12 cellular contexts compared by ENCODE assay signal in the genomic region with DNA sequence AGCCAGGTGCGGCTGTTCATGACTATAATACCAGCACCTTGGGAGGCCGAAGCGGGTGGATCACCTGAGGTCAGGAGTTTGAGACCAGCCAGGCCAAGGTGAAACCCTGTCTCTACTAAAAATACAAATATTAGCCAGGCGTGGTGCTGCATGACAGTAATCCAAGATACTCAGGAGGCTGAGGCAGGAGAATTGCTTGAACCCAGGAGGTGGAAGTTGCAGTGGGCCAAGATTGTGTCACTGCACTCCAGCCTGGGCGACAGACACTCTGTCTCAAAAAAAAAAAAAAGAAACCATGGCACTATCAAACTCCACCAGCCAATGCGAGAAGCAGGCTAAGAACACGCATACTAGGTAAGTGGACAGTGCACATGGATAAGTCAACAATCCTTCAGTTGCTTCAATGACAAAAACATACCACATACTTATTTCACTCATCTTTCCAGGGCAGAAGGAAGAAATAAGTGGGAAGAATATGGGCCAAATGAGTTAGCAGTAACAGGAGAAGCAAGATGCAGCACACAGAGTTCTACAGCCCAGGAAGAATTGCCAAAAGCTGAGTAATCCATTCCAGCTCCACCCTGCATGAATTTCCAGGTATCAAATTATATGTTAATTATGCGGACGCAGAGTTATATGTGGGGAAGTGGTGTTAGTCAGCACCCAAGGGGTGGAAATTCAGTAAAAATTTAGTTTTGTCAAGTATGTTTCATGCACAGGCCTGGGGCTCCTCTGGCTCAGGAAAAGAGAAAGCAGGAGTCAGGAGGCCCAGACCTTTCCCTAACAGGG. TPM values are rescaled to one million over a fixed set of nuclear protein-coding genes. Genes with fewer than 3 reads are reported as not detected.
DNase-seq lines count a peak whose midpoint lies in the region; ATAC-seq and TF ChIP-seq lines count a peak whose summit lies in the region.
"Had no signal": no experiment of that assay in that cellular context is flagged by ENCODE, and none has a peak within 500 bp of the region (broad histone marks: within the 10 kb centered on the region; RNA-seq: fewer than 3 reads in every experiment).

No MANE protein-coding gene starts in this region.

- no peak overlapping the region for H3K4me3 Mint-ChIP-seq in stimulated activated naive CD8-positive, alpha-beta T cell treated with anti-CD3 and anti-CD28 coated beads, Interleukin-15, amount 100 ng/mL, for 72 hours
- H3K4me3 Mint-ChIP-seq in CD4-positive, alpha-beta memory T cell: no peak overlapping the region
- H3K4me3 Mint-ChIP-seq: activated naive CD8-positive, alpha-beta T cell had no signal

- H3K36me3 Mint-ChIP-seq in CD4-positive, alpha-beta memory T cell: no peaks in the 10 kb centered on the region
- H3K36me3 Mint-ChIP-seq: activated naive CD8-positive, alpha-beta T cell had no signal

- no peaks in the 10 kb centered on the region for H3K9me3 Mint-ChIP-seq in stimulated activated naive CD8-positive, alpha-beta T cell treated with anti-CD3 and anti-CD28 coated beads, Interleukin-15, amount 100 ng/mL, for 72 hours
- H3K9me3 Mint-ChIP-seq in CD4-positive, alpha-beta memory T cell: no peaks in the 10 kb centered on the region

- TF ChIP-seq CTCF in colonic mucosa (IDR thresholded peaks at IDR 0.05): no peak

- no peaks in the 10 kb centered on the region for H3K27me3 Mint-ChIP-seq in stimulated activated naive CD8-positive, alpha-beta T cell treated with anti-CD3 and anti-CD28 coated beads, Interleukin-15, amount 100 ng/mL, for 72 hours
- no peaks in the 10 kb centered on the region for H3K27me3 Mint-ChIP-seq in CD4-positive, alpha-beta memory T cell
- H3K27me3 Mint-ChIP-seq: activated naive CD8-positive, alpha-beta T cell had no signal

- H3K4me1 ChIP-seq in colonic mucosa (peaks cover 14% of the 10 kb centered on the region), mucosa of stomach (ENCODE audit: control insufficient read depth, insufficient read depth, low read length) (peaks cover 15% of the 10 kb centered on the region)
- no peaks in the 10 kb centered on the region for H3K4me1 ChIP-seq in CD4-positive, alpha-beta memory T cell (ENCODE audit: insufficient read depth, low read length)

- DNase-seq in stimulated activated naive CD8-positive, alpha-beta T cell treated with anti-CD3 and anti-CD28 coated beads, Interleukin-15, Interleukin-2, amounts not matched to agents 100 U/mL and 50 U/mL, for 24 hours: no peak
- no peak for DNase-seq in stimulated activated naive CD8-positive, alpha-beta T cell treated with anti-CD3 and anti-CD28 coated beads, Interleukin-15, amount 100 ng/mL, for 72 hours
- DNase-seq in colonic mucosa (no peak), CD1c-positive myeloid dendritic cell (ENCODE audit: extremely low spot score) (no peak), NCI-H345 treated with DMSO at 0.1 percent for 48 hours (lab: John Stamatoyannopoulos, UW; ENCODE audit: unreplicated experiment) (no peak)
- DNase-seq in CD4-positive, alpha-beta memory T cell: no peak
- DNase-seq: GOT3, NCI-H748 treated with DMSO at 0.1 percent for 48 hours had no signal

- H3K9me3 ChIP-seq in colonic mucosa (no peaks in the 10 kb centered on the region), mucosa of stomach (ENCODE audit: control insufficient read depth, low read length) (no peaks in the 10 kb centered on the region)
- no peaks in the 10 kb centered on the region for H3K9me3 ChIP-seq in CD4-positive, alpha-beta memory T cell (ENCODE audit: control insufficient read depth in 1 of 2, low read length in 2 of 2)
- H3K9me3 ChIP-seq: right lobe of liver had no signal

- CTCF ChIA-PET in CD4-positive, alpha-beta memory T cell (lab: Charles Lee; ENCODE audit: partially characterized antibody): no interaction called here

- H3K4me3 ChIP-seq in colonic mucosa: no peak overlapping the region
- no peak overlapping the region for H3K4me3 ChIP-seq in mucosa of stomach (ENCODE audit: low read length)
- H3K4me3 ChIP-seq in CD4-positive, alpha-beta memory T cell (ENCODE audit: low read length in 2 of 2): no peak overlapping the region
- H3K4me3 ChIP-seq: right lobe of liver had no signal

- intact Hi-C loops in colonic mucosa (cut with DNase I): no loop called here
- intact Hi-C loops in CD4-positive, alpha-beta memory T cell (cut with micrococcal nuclease): no loop called here

- H3K27me3 ChIP-seq in colonic mucosa (no peaks in the 10 kb centered on the region), mucosa of stomach (ENCODE audit: control insufficient read depth, insufficient read depth, low read length) (no peaks in the 10 kb centered on the region)
- H3K27me3 ChIP-seq in CD4-positive, alpha-beta memory T cell (ENCODE audit: insufficient read depth, low read length): no peaks in the 10 kb centered on the region
- H3K27me3 ChIP-seq: right lobe of liver had no signal

- H3K4me1 Mint-ChIP-seq in stimulated activated naive CD8-positive, alpha-beta T cell treated with anti-CD3 and anti-CD28 coated beads, Interleukin-15, amount 100 ng/mL, for 72 hours: no peaks in the 10 kb centered on the region
- no peaks in the 10 kb centered on the region for H3K4me1 Mint-ChIP-seq in CD4-positive, alpha-beta memory T cell

- no peak overlapping the region for H3K9ac ChIP-seq in colonic mucosa (ENCODE audit: low read depth in 2 of 2, low read length in 2 of 2)
- H3K9ac ChIP-seq in mucosa of stomach (ENCODE audit: low read length): peak overlapping the region; percentile 20

- peak; percentile 36 for ATAC-seq in stimulated activated naive CD8-positive, alpha-beta T cell treated with anti-CD3 and anti-CD28 coated beads, Interleukin-15, Interleukin-2, amounts not matched to agents 100 U/mL and 50 U/mL, for 24 hours
- ATAC-seq in stimulated activated naive CD8-positive, alpha-beta T cell treated with anti-CD3 and anti-CD28 coated beads, Interleukin-15, amount 100 ng/mL, for 72 hours: no peak
- no peak for ATAC-seq in GM18502 (IDR thresholded peaks at IDR 0.05; ENCODE audit: poor library complexity, unreplicated experiment)

- H3K27ac Mint-ChIP-seq in stimulated activated naive CD8-positive, alpha-beta T cell treated with anti-CD3 and anti-CD28 coated beads, Interleukin-15, amount 100 ng/mL, for 72 hours: no peak overlapping the region
- no peak overlapping the region for H3K27ac Mint-ChIP-seq in CD4-positive, alpha-beta memory T cell
- H3K27ac Mint-ChIP-seq: activated naive CD8-positive, alpha-beta T cell had no signal

- H3K27ac ChIP-seq in colonic mucosa: peak overlapping the region; percentile 49
- H3K27ac ChIP-seq in CD4-positive, alpha-beta memory T cell (ENCODE audit: low read depth, low read length): no peak overlapping the region
- H3K27ac ChIP-seq: right lobe of liver had no signal

- H3K36me3 ChIP-seq in colonic mucosa: no peaks in the 10 kb centered on the region
- no peaks in the 10 kb centered on the region for H3K36me3 ChIP-seq in mucosa of stomach (ENCODE audit: control insufficient read depth, insufficient read depth, low read length)
- no peaks in the 10 kb centered on the region for H3K36me3 ChIP-seq in CD4-positive, alpha-beta memory T cell (ENCODE audit: insufficient read depth, low read length)
- H3K36me3 ChIP-seq: right lobe of liver had no signal

- POLR2A ChIA-PET in CD4-positive, alpha-beta memory T cell (lab: Charles Lee; ENCODE audit: partially characterized antibody): no interaction called here

RNA-seq across cellular contexts. Expression of a gene that starts 58.5 kb away (rescaled TPM):
- total RNA-seq in colonic mucosa: 10 to 100 TPM; 10.5 to 12.8 TPM
- under 1 TPM; 0.69 to 0.99 TPM for total RNA-seq in CD4-positive, alpha-beta memory T cell
- under 1 TPM; 0.01 to 0.03 TPM for polyA plus RNA-seq in CD4-positive, alpha-beta memory T cell

Comparison
In these comparisons a context has a peak if more than half of its experiments do, and no peak if none do; other contexts are left out.
1. RNA of a gene that starts 58.5 kb away (total RNA-seq): 10.5 to 12.8 TPM in colonic mucosa; 0.69 to 0.99 TPM in CD4-positive, alpha-beta memory T cell; every median in the first group is over 4 times any median in the second.